1 cellular context compared by ENCODE assay signal in genomic region chr7:129774359-129774758, GRCh38.
TF ChIP-seq lines count a peak whose summit lies in the region.

No MANE protein-coding gene starts in this region.

TF ChIP-seq in H1, 55 proteins besides CTCF, POLR2A, EP300 and RAD21 (continued from another document):
- no peak for TF ChIP-seq KDM1A (IDR thresholded peaks at IDR 0.05; ENCODE audit: borderline replicate concordance, low read length)
